Comparison of ENCODE assay signal across 8 cellular contexts in genomic region chr11:16613401-16614381, GRCh38.
A peak's percentile ranks its signal among the peaks of the same experiment; 100 is the strongest.
DNase-seq lines count a peak whose midpoint lies in the region; ATAC-seq and TF ChIP-seq lines count a peak whose summit lies in the region.

No MANE protein-coding gene starts in this region.

- H3K27me3 ChIP-seq in BLaER1 treated with 17β-estradiol and CSF1 and Interleukin-3, amounts not matched to agents 10 nM and 100 nM = peaks cover 74 to 97% (median 80%) of the 10 kb centered on the region in 11 experiments
- peaks cover 53 to 57% of the 10 kb centered on the region in 2 donors for H3K27me3 ChIP-seq in duodenal mucosa (ENCODE audit: control insufficient read depth in 1 of 2, insufficient read depth in 2 of 2, low read length in 2 of 2)
- H3K27me3 ChIP-seq in liver (ENCODE audit: control insufficient read depth in 4 of 4, insufficient read depth in 4 of 4, low read length in 3 of 4) = peaks cover 2 to 40% (median 13%) of the 10 kb centered on the region in 4 donors

- peak overlapping the region in 4 of 11 experiments; percentile 8 to 32 (median 26); a peak in 2 of 22 replicates for H3K9ac ChIP-seq in BLaER1 treated with 17β-estradiol and CSF1 and Interleukin-3, amounts not matched to agents 10 nM and 100 nM
- H3K9ac ChIP-seq in duodenal mucosa (ENCODE audit: low read depth in 1 of 2, low read length in 2 of 2) = peak overlapping the region; percentile 29 to 60
- H3K9ac ChIP-seq in liver (ENCODE audit: low read depth in 1 of 2, low read length in 2 of 2) = peak overlapping the region in 1 of 2 donors; percentile 39

- peak overlapping the region; percentile 41 to 64 (median 52) for H3K4me3 ChIP-seq in BLaER1 treated with 17β-estradiol and CSF1 and Interleukin-3, amounts not matched to agents 10 nM and 100 nM
- H3K4me3 ChIP-seq in duodenal mucosa (ENCODE audit: low read depth in 1 of 2, low read length in 2 of 2) (peak overlapping the region; percentile 66 to 67), liver (ENCODE audit: low read depth in 1 of 3, low read length in 3 of 3) (peak overlapping the region; percentile 10 to 51 (median 14))

- peak; percentile 94 for TF ChIP-seq CTCF in liver (IDR thresholded peaks at IDR 0.05; ENCODE audit: low read depth, low read length, missing input control)

- H3K9me3 ChIP-seq in BLaER1 treated with 17β-estradiol and CSF1 and Interleukin-3, amounts not matched to agents 10 nM and 100 nM (replicated peaks in 1 of 11) = peaks cover 0 to 16% (median 9%) of the 10 kb centered on the region in 11 experiments; a peak in 13 of 22 replicates
- no peaks in the 10 kb centered on the region for H3K9me3 ChIP-seq in duodenal mucosa (ENCODE audit: control insufficient read depth in 1 of 2, low read length in 2 of 2)
- no peaks in the 10 kb centered on the region for H3K9me3 ChIP-seq in liver (ENCODE audit: control insufficient read depth in 4 of 4, low read length in 3 of 4)

- no peaks in the 10 kb centered on the region for H3K36me3 ChIP-seq in BLaER1 treated with 17β-estradiol and CSF1 and Interleukin-3, amounts not matched to agents 10 nM and 100 nM
- H3K36me3 ChIP-seq in duodenal mucosa (ENCODE audit: control insufficient read depth in 1 of 2, insufficient read depth in 2 of 2, low read length in 2 of 2) = no peaks in the 10 kb centered on the region
- no peaks in the 10 kb centered on the region for H3K36me3 ChIP-seq in liver (ENCODE audit: control insufficient read depth in 4 of 4, insufficient read depth in 3 of 4, low read depth in 1 of 4, low read length in 3 of 4)

- no peak overlapping the region for H3K27ac ChIP-seq in BLaER1 treated with 17β-estradiol and CSF1 and Interleukin-3, amounts not matched to agents 10 nM and 100 nM
- H3K27ac ChIP-seq in duodenal mucosa (ENCODE audit: low read depth, low read length) = no peak overlapping the region
- H3K27ac ChIP-seq in liver (ENCODE audit: low read depth in 1 of 2, low read length in 2 of 2) = peak overlapping the region; percentile 27 to 39

- WGBS in liver = 2% methylated on average over 74 of the region's 74 CpGs

- H3K4me2 ChIP-seq in BLaER1 treated with 17β-estradiol and CSF1 and Interleukin-3, amounts not matched to agents 10 nM and 100 nM = peak overlapping the region; percentile 76 to 93 (median 89)

- H4K20me1 ChIP-seq in BLaER1 treated with 17β-estradiol and CSF1 and Interleukin-3, amounts not matched to agents 10 nM and 100 nM = peaks cover 0 to 46% (median 32%) of the 10 kb centered on the region in 11 experiments; a peak in 16 of 22 replicates

- TF ChIP-seq RAD21 in liver (IDR thresholded peaks at IDR 0.05) = peak; percentile 94 to 96

- ATAC-seq in HG03354 (IDR thresholded peaks at IDR 0.05; ENCODE audit: poor library complexity, severe bottlenecking, unreplicated experiment) = peak; percentile 99

- peaks cover 6 to 13% (median 11%) of the 10 kb centered on the region in 10 experiments; a peak in 16 of 20 replicates for H3K4me1 ChIP-seq in BLaER1 treated with 17β-estradiol and CSF1 and Interleukin-3, amounts not matched to agents 10 nM and 100 nM
- H3K4me1 ChIP-seq in duodenal mucosa (ENCODE audit: control insufficient read depth in 1 of 2, insufficient read depth in 2 of 2, low read length in 2 of 2) = peaks cover 24 to 28% of the 10 kb centered on the region in 2 donors
- H3K4me1 ChIP-seq in liver (ENCODE audit: control insufficient read depth in 4 of 4, insufficient read depth in 4 of 4, low read length in 3 of 4) = peaks cover 0 to 19% (median 13%) of the 10 kb centered on the region in 4 donors

- DNase-seq in GM19240 (ENCODE audit: insufficient read length, low spot score) (peak; percentile 38), NCI-H226 (peak; percentile 65)
- DNase-seq in activated CD4-positive, CD25-positive, alpha-beta regulatory T cell treated with anti-CD3 and anti-CD28 coated beads, Interleukin-2, amount 50 U/mL, for 72 hours = peak; percentile 54
- DNase-seq in stimulated activated CD4-positive, alpha-beta T cell treated with anti-CD3 and anti-CD28 coated beads, Interleukin-4, amount 100 ng/mL, for 1 hour = peak; percentile 67

TF ChIP-seq in liver, 16 proteins besides CTCF, POLR2A, EP300 and RAD21:
- TF ChIP-seq RXRA (IDR thresholded peaks at IDR 0.05) (peak; percentile 53 to 82), YY1 (IDR thresholded peaks at IDR 0.05) (peak; percentile 38), HNF4A (conservative IDR thresholded peaks at IDR 0.05) (peak in 1 of 2 donors; percentile 14), EGR1 (IDR thresholded peaks at IDR 0.05; ENCODE audit: low read depth in 2 of 2) (no peak), MAX (IDR thresholded peaks at IDR 0.05) (no peak), HNF4G (IDR thresholded peaks at IDR 0.05) (no peak), NR2F2 (IDR thresholded peaks at IDR 0.05) (peak; percentile 65), ATF3 (IDR thresholded peaks at IDR 0.05) (no peak)

Comparison
In these comparisons a context has a peak if more than half of its experiments do, and no peak if none do; other contexts are left out.
1. H3K27ac ChIP-seq: peak in liver (2 of 2); none in BLaER1 treated with 17β-estradiol and CSF1 and Interleukin-3, amounts not matched to agents 10 nM and 100 nM (0 of 11) and duodenal mucosa (single experiment).
2. H3K4me3 ChIP-seq: peak in every context shown above with its lines; median percentile 66 in duodenal mucosa; 52 in BLaER1 treated with 17β-estradiol and CSF1 and Interleukin-3, amounts not matched to agents 10 nM and 100 nM; 14 in liver.
3. Peak in every context shown above with its lines, with median percentiles within 50 percentile points of each other: DNase-seq.